ENCODE assay signal across 14 cellular contexts in the genomic region with DNA sequence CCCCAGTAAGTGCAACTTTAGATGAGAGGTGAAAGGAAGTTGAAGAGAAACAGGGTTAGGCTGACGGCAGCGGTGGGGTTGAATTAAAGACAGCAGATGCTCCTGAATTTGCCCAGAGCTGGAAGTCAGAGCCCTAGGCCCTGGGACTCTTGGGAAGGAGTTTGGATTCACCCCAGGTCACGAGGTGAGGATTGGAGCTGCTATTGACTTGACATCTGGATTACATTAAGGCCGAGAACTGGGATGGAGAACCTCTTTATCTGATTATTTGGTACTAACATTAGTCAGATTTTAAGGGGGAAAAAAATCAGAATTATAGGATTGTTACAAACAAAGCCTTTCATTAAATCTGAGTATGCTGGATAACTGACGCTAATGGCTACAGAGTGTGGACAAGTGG.
DNase-seq lines count a peak whose midpoint lies in the region; ATAC-seq and TF ChIP-seq lines count a peak whose summit lies in the region.
"Had no signal": no experiment of that assay in that cellular context is flagged by ENCODE, and none has a peak within 500 bp of the region (broad histone marks: within the 10 kb centered on the region; RNA-seq: fewer than 3 reads in every experiment).

No MANE protein-coding gene starts in this region.

- TF ChIP-seq EP300 in SK-N-SH (IDR thresholded peaks at IDR 0.05; ENCODE audit: borderline replicate concordance in 1 of 2, low read depth in 1 of 2, low read length in 1 of 2), result peak in 1 of 2 experiments; percentile 85; a peak in 2 of 4 replicates

- H3K9me3 ChIP-seq in right atrium auricular region (no peaks in the 10 kb centered on the region), SK-N-SH (no peaks in the 10 kb centered on the region), gastrocnemius medialis (no peaks in the 10 kb centered on the region)
- H3K9me3 ChIP-seq: HAP-1 had no signal

- H3K4me1 ChIP-seq in right atrium auricular region, result peaks cover 0 to 4% of the 10 kb centered on the region in 2 donors
- peaks cover 0 to 68% of the 10 kb centered on the region in 2 experiments; a peak in 2 of 4 replicates for H3K4me1 ChIP-seq in SK-N-SH (ENCODE audit: control insufficient read depth in 1 of 2, insufficient read depth in 2 of 2, low read depth in 1 of 2, low read length in 1 of 2)
- no peaks in the 10 kb centered on the region for H3K4me1 ChIP-seq in gastrocnemius medialis
- H3K4me1 ChIP-seq: HAP-1 had no signal

- H3K27ac ChIP-seq in right atrium auricular region, result no peak overlapping the region
- H3K27ac ChIP-seq in SK-N-SH (ENCODE audit: low read depth in 2 of 2, low read length in 1 of 2), result peak overlapping the region in 1 of 2 experiments; percentile 99; a peak in 2 of 4 replicates
- H3K27ac ChIP-seq in gastrocnemius medialis, result no peak overlapping the region

- no peaks in the 10 kb centered on the region for H4K20me1 ChIP-seq in SK-N-SH (ENCODE audit: insufficient read depth)

- no peak overlapping the region for H3K4me2 ChIP-seq in SK-N-SH

- no peak overlapping the region for H3K4me3 ChIP-seq in right atrium auricular region
- H3K4me3 ChIP-seq in SK-N-SH (ENCODE audit: low read depth in 2 of 2, low read length in 1 of 2), result no peak overlapping the region
- H3K4me3 ChIP-seq in gastrocnemius medialis, result no peak overlapping the region
- H3K4me3 ChIP-seq: HAP-1 had no signal

- whole genome bisulfite sequencing in SK-N-SH (ENCODE audit: low lambda C conversion rate), result 3% methylated on average over 5 of the region's 5 CpGs

- H3K9me2 ChIP-seq in SK-N-SH, result no peaks in the 10 kb centered on the region

- H3K36me3 ChIP-seq in right atrium auricular region (no peaks in the 10 kb centered on the region), SK-N-SH (replicated peaks in 1 of 2; ENCODE audit: control insufficient read depth in 1 of 2, insufficient read depth in 2 of 2, low read length in 1 of 2) (no peaks in the 10 kb centered on the region), gastrocnemius medialis (no peaks in the 10 kb centered on the region)
- H3K36me3 ChIP-seq: HAP-1 had no signal

- CTCF ChIA-PET in SK-N-SH (lab: Yijun Ruan, JAX), result interaction anchor here (0.9 to 1.5 kb wide), 4 partner anchors 10 to 56 kb away, joined by 3 to 15 read pairs (median 4); no protein-coding TSS in a partner anchor

- intact Hi-C loops in Right ventricle myocardium inferior (cut with DNase I) (no loop called here), gastrocnemius medialis (cut with DNase I; ENCODE audit: low total_unique reads) (no loop called here)

- no peaks in the 10 kb centered on the region for H3F3A ChIP-seq in SK-N-SH (replicated peaks; ENCODE audit: insufficient read depth)

- TF ChIP-seq CTCF in right atrium auricular region (IDR thresholded peaks at IDR 0.05) (no peak), SK-N-SH (IDR thresholded peaks at IDR 0.05) (no peak), gastrocnemius medialis (IDR thresholded peaks at IDR 0.05 in 4 of 5, conservative IDR thresholded peaks at IDR 0.05 in 1 of 5) (no peak)

- H3K27me3 ChIP-seq in right atrium auricular region, result no peaks in the 10 kb centered on the region
- H3K27me3 ChIP-seq in SK-N-SH (ENCODE audit: insufficient read depth), result no peaks in the 10 kb centered on the region
- peaks cover 0 to 3% (median 0%) of the 10 kb centered on the region in 3 donors for H3K27me3 ChIP-seq in gastrocnemius medialis

- POLR2A ChIA-PET in SK-N-SH (lab: Yijun Ruan, JAX), result interaction anchor here (0.6 to 1.9 kb wide), 2 partner anchors 20 to 140 kb away, joined by 3 to 5 read pairs; no protein-coding TSS in a partner anchor

- no peak for TF ChIP-seq POLR2A in gastrocnemius medialis (IDR thresholded peaks at IDR 0.05)

- in situ Hi-C loops in gastrocnemius medialis (cut with MboI; ENCODE audit: low sequenced_read_pairs in 4 of 4), result no loop called here

- no peak overlapping the region for H3K9ac ChIP-seq in SK-N-SH

- ATAC-seq in Right ventricle myocardium inferior, result peak; percentile 50
- ATAC-seq in gastrocnemius medialis, result peak; percentile 24 to 42

- DNase-seq in Right ventricle myocardium inferior (ENCODE audit: missing footprints) (no peak), right atrium auricular region (ENCODE audit: low spot score) (no peak), SK-N-SH (peak; percentile 62), fibroblast of the conjunctiva (ENCODE audit: low read depth) (peak; percentile 6), gastrocnemius medialis (peak; percentile 17 to 29), DMS153 (lab: John Stamatoyannopoulos, UW) (no peak), NCI-H2196 treated with DMSO at 0.1 percent for 48 hours (lab: John Stamatoyannopoulos, UW; ENCODE audit: unreplicated experiment) (no peak)
- no peak for DNase-seq in activated CD4-positive, CD25-positive, alpha-beta regulatory T cell treated with anti-CD3 and anti-CD28 coated beads, Interleukin-2, amount 50 U/mL, for 72 hours
- DNase-seq: 8988T; C1 segment of cervical spinal cord; CD4-positive, alpha-beta T cell; DMS79 treated with DMSO at 0.1 percent for 48 hours; EL had no signal

- peak; percentile 18; the same call in 1 of the 2 replicates for TF ChIP-seq RAD21 in SK-N-SH (IDR thresholded peaks at IDR 0.05; ENCODE audit: low read length)

- no peak overlapping the region for H2AFZ ChIP-seq in SK-N-SH (ENCODE audit: low read depth)

- H3K79me2 ChIP-seq in SK-N-SH (ENCODE audit: insufficient read depth), result no peaks in the 10 kb centered on the region

TF ChIP-seq in SK-N-SH, 30 proteins besides CTCF, POLR2A, EP300 and RAD21 (continues in another document):
- TF ChIP-seq, protein P1, sequence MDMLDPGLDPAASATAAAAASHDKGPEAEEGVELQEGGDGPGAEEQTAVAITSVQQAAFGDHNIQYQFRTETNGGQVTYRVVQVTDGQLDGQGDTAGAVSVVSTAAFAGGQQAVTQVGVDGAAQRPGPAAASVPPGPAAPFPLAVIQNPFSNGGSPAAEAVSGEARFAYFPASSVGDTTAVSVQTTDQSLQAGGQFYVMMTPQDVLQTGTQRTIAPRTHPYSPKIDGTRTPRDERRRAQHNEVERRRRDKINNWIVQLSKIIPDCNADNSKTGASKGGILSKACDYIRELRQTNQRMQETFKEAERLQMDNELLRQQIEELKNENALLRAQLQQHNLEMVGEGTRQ (IDR thresholded peaks at IDR 0.05; ENCODE audit: borderline replicate concordance, low read depth, low read length), result no peak
- TF ChIP-seq MEF2A (IDR thresholded peaks at IDR 0.05; ENCODE audit: borderline replicate concordance, low read depth), result no peak
- TF ChIP-seq RCOR1 (IDR thresholded peaks at IDR 0.05; ENCODE audit: low read length), result peak; percentile 26; the same call in 1 of the 2 replicates
- TF ChIP-seq USF1 (IDR thresholded peaks at IDR 0.05; ENCODE audit: borderline replicate concordance, low read depth), result no peak
- TF ChIP-seq, protein P2, sequence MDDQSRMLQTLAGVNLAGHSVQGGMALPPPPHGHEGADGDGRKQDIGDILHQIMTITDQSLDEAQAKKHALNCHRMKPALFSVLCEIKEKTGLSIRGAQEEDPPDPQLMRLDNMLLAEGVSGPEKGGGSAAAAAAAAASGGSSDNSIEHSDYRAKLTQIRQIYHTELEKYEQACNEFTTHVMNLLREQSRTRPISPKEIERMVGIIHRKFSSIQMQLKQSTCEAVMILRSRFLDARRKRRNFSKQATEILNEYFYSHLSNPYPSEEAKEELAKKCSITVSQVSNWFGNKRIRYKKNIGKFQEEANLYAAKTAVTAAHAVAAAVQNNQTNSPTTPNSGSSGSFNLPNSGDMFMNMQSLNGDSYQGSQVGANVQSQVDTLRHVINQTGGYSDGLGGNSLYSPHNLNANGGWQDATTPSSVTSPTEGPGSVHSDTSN (IDR thresholded peaks at IDR 0.05), result no peak
- no peak for TF ChIP-seq RFX5 (IDR thresholded peaks at IDR 0.05; ENCODE audit: low read length)
- no peak for TF ChIP-seq GABPA (IDR thresholded peaks at IDR 0.05; ENCODE audit: low read depth)
- TF ChIP-seq MAX (IDR thresholded peaks at IDR 0.05; ENCODE audit: low read depth), result no peak
- no peak for TF ChIP-seq RXRA (IDR thresholded peaks at IDR 0.05; ENCODE audit: borderline replicate concordance, low read depth)
- TF ChIP-seq REST (IDR thresholded peaks at IDR 0.05; ENCODE audit: low read depth, low read length), result no peak
- TF ChIP-seq YY1 (IDR thresholded peaks at IDR 0.05; ENCODE audit: low read depth), result no peak
- TF ChIP-seq FOXJ3 (CRISPR knock-in tag; IDR thresholded peaks at IDR 0.05), result no peak
- no peak for TF ChIP-seq FOXM1 (IDR thresholded peaks at IDR 0.05; ENCODE audit: low read depth)

Comparison
In these comparisons a context has a peak if more than half of its experiments do, and no peak if none do; other contexts are left out.
1. DNase-seq: peak in SK-N-SH (single experiment), fibroblast of the conjunctiva (single experiment) and gastrocnemius medialis (2 of 2); none in Right ventricle myocardium inferior (single experiment), right atrium auricular region (single experiment), activated CD4-positive, CD25-positive, alpha-beta regulatory T cell treated with anti-CD3 and anti-CD28 coated beads, Interleukin-2, amount 50 U/mL, for 72 hours (single experiment), DMS153 (single experiment) and NCI-H2196 treated with DMSO at 0.1 percent for 48 hours (single experiment).